In the genomic region with DNA sequence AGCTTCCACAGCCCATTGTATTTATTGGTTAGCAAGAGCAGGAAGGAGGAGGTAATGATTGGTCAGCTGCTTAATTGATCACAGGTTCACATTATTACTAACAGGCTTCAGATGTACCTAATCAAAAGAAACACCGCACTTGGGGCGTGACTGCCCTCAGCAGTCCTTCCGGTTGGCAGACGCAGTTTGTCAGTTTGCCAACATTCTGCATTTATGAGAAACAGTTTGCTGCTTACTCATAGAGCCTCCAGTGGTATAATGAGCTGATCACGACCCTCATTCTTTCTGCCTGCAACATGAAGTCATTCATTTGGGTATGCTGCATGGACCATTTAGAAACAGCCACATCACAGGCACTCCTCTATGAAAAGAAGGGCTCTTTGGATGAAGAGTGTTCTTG, we compare ENCODE assay signal across 17 cellular contexts. TPM values are rescaled to one million over a fixed set of nuclear protein-coding genes. Genes with fewer than 3 reads are reported as not detected.
A peak's percentile ranks its signal among the peaks of the same experiment; 100 is the strongest.
DNase-seq lines count a peak whose midpoint lies in the region; ATAC-seq and TF ChIP-seq lines count a peak whose summit lies in the region.
"Had no signal": no experiment of that assay in that cellular context is flagged by ENCODE, and none has a peak within 500 bp of the region (broad histone marks: within the 10 kb centered on the region; RNA-seq: fewer than 3 reads in every experiment).

No MANE protein-coding gene starts in this region.

- H3K27me3 Mint-ChIP-seq in activated T-helper 17 cell treated with anti-CD3 and anti-CD28 coated beads, Interleukin-2, amount 50 U/mL, for 72 hours: peaks cover 8% of the 10 kb centered on the region
- H3K27me3 Mint-ChIP-seq: activated CD4-positive, alpha-beta T cell treated with anti-CD3 and anti-CD28 coated beads, Interleukin-2, amount 10 ng/mL, durations not matched to agents 7 days and 5 days had no signal

- H4K20me1 ChIP-seq in Karpas-422 (ENCODE audit: insufficient read depth, low read depth, low read length): no peaks in the 10 kb centered on the region

- H3K9me3 Mint-ChIP-seq in activated T-helper 17 cell treated with anti-CD3 and anti-CD28 coated beads, Interleukin-2, amount 50 U/mL, for 72 hours: no peaks in the 10 kb centered on the region
- H3K9me3 Mint-ChIP-seq: activated CD4-positive, alpha-beta T cell treated with anti-CD3 and anti-CD28 coated beads, Interleukin-2, amount 10 ng/mL, durations not matched to agents 7 days and 5 days; activated T-helper 1 cell treated with anti-CD3 and anti-CD28 coated beads, Interleukin-12 subunit alpha, Interleukin-12 subunit beta, Interleukin-2, Interleukin-4 antibody, amounts not matched to agents 30 ng/mL and 10 ng/mL and 1 ng/mL, durations not matched to agents 14 hours and 24 hours and 36 hours; nephron; T-helper 1 cell treated with Interleukin-12 subunit alpha and Interleukin-12 subunit beta and Interleukin-4 antibody, amounts not matched to agents 30 μg/mL and 1 μg/mL, for 36 hours had no signal

- DNase-seq in AG20443 (ENCODE audit: low spot score): peak; percentile 14
- DNase-seq in HFF-Myc (ENCODE audit: extremely low read depth, low read depth): peak; percentile 77
- DNase-seq in SK-N-MC (ENCODE audit: low read depth, low spot score): peak; percentile 63
- DNase-seq in foreskin fibroblast: peak; percentile 52 to 85
- DNase-seq in DMS153 (lab: John Stamatoyannopoulos, UW): no peak
- no peak for DNase-seq in Karpas-422
- DNase-seq: activated CD4-positive, alpha-beta T cell treated with anti-CD3 and anti-CD28 coated beads, Interleukin-2, amount 10 ng/mL, durations not matched to agents 7 days and 5 days; GF-D8; HCEC 1CT; lower lobe of right lung; NCI-H1694 had no signal

- H3K4me2 ChIP-seq in Karpas-422 (ENCODE audit: low read depth, low read length, poor library complexity, severe bottlenecking): no peak overlapping the region

- no peaks in the 10 kb centered on the region for H3K36me3 Mint-ChIP-seq in activated T-helper 17 cell treated with anti-CD3 and anti-CD28 coated beads, Interleukin-2, amount 50 U/mL, for 72 hours (ENCODE audit: low read depth)

- no peaks in the 10 kb centered on the region for H3K4me1 Mint-ChIP-seq in activated T-helper 17 cell treated with anti-CD3 and anti-CD28 coated beads, Interleukin-2, amount 50 U/mL, for 72 hours
- H3K4me1 Mint-ChIP-seq: activated CD4-positive, alpha-beta T cell treated with anti-CD3 and anti-CD28 coated beads, Interleukin-2, amount 10 ng/mL, durations not matched to agents 7 days and 5 days; nephron had no signal

- peak overlapping the region; percentile 58 for H3K9ac ChIP-seq in SK-N-MC (ENCODE audit: insufficient read length)
- H3K9ac ChIP-seq in Karpas-422 (ENCODE audit: low read length): no peak overlapping the region

- H3K9me3 ChIP-seq in SK-N-MC (ENCODE audit: low read depth, low read length) (no peaks in the 10 kb centered on the region), Karpas-422 (ENCODE audit: low read length) (no peaks in the 10 kb centered on the region)
- H3K9me3 ChIP-seq: lower lobe of right lung had no signal

- H3K27me3 ChIP-seq in Karpas-422 (ENCODE audit: low read length): no peaks in the 10 kb centered on the region

- no peak for ATAC-seq in HG02938 (IDR thresholded peaks at IDR 0.05; ENCODE audit: unreplicated experiment)
- no peak for ATAC-seq in activated T-helper 17 cell treated with anti-CD3 and anti-CD28 coated beads, Interleukin-2, amount 50 U/mL, for 72 hours (replicated peaks)
- ATAC-seq: lower lobe of right lung had no signal

- H3K79me2 ChIP-seq in Karpas-422 (ENCODE audit: low read length): no peaks in the 10 kb centered on the region

- no peak overlapping the region for H3K27ac Mint-ChIP-seq in activated T-helper 17 cell treated with anti-CD3 and anti-CD28 coated beads, Interleukin-2, amount 50 U/mL, for 72 hours
- H3K27ac Mint-ChIP-seq: activated CD4-positive, alpha-beta T cell treated with anti-CD3 and anti-CD28 coated beads, Interleukin-2, amount 10 ng/mL, durations not matched to agents 7 days and 5 days; activated T-helper 1 cell treated with anti-CD3 and anti-CD28 coated beads, Interleukin-12 subunit alpha, Interleukin-12 subunit beta, Interleukin-2, Interleukin-4 antibody, amounts not matched to agents 30 ng/mL and 10 ng/mL and 1 ng/mL, durations not matched to agents 14 hours and 24 hours and 36 hours; nephron; T-helper 1 cell treated with Interleukin-12 subunit alpha and Interleukin-12 subunit beta and Interleukin-4 antibody, amounts not matched to agents 30 μg/mL and 1 μg/mL, for 36 hours had no signal

- H3K4me3 Mint-ChIP-seq in activated T-helper 17 cell treated with anti-CD3 and anti-CD28 coated beads, Interleukin-2, amount 50 U/mL, for 72 hours: no peak overlapping the region
- H3K4me3 Mint-ChIP-seq: activated CD4-positive, alpha-beta T cell treated with anti-CD3 and anti-CD28 coated beads, Interleukin-2, amount 10 ng/mL, durations not matched to agents 7 days and 5 days; activated T-helper 1 cell treated with anti-CD3 and anti-CD28 coated beads, Interleukin-12 subunit alpha, Interleukin-12 subunit beta, Interleukin-2, Interleukin-4 antibody, amounts not matched to agents 30 ng/mL and 10 ng/mL and 1 ng/mL, durations not matched to agents 14 hours and 24 hours and 36 hours; nephron; T-helper 1 cell treated with Interleukin-12 subunit alpha and Interleukin-12 subunit beta and Interleukin-4 antibody, amounts not matched to agents 30 μg/mL and 1 μg/mL, for 36 hours had no signal

- H3K36me3 ChIP-seq in SK-N-MC (ENCODE audit: insufficient read depth, low read length) (no peaks in the 10 kb centered on the region), Karpas-422 (ENCODE audit: insufficient read depth, low read length) (no peaks in the 10 kb centered on the region)
- H3K36me3 ChIP-seq: lower lobe of right lung had no signal

- H3K4me3 ChIP-seq in HFF-Myc (replicated peaks; ENCODE audit: low read depth, low read length) (no peak overlapping the region), SK-N-MC (peak overlapping the region; percentile 71), foreskin fibroblast (ENCODE audit: low read depth in 1 of 2, low read length in 2 of 2) (peak overlapping the region in 1 of 2 donors; percentile 3), Karpas-422 (ENCODE audit: low read length) (no peak overlapping the region)
- H3K4me3 ChIP-seq: lower lobe of right lung had no signal

- no peaks in the 10 kb centered on the region for H3K4me1 ChIP-seq in Karpas-422 (ENCODE audit: low read length)
- H3K4me1 ChIP-seq: lower lobe of right lung had no signal

- TF ChIP-seq CTCF in HFF-Myc (IDR thresholded peaks at IDR 0.05; ENCODE audit: low read depth, low read length, missing control alignments) (no peak), foreskin fibroblast (IDR thresholded peaks at IDR 0.05; ENCODE audit: low read depth, low read length) (no peak)

- no peaks in the 10 kb centered on the region for H3K9me2 ChIP-seq in Karpas-422 (replicated peaks; ENCODE audit: insufficient read depth, low read length)

- no peak overlapping the region for H2AFZ ChIP-seq in Karpas-422 (ENCODE audit: low read length)

- H3K27ac ChIP-seq in SK-N-MC (peak overlapping the region; percentile 87), Karpas-422 (ENCODE audit: low read length) (no peak overlapping the region)
- H3K27ac ChIP-seq: epithelial cell of prostate, lower lobe of right lung had no signal

RNA-seq across cellular contexts. Expression of a gene that starts 42.5 kb away (rescaled TPM):
- total RNA-seq in Karpas-422 (2014; rRNA removed; shearing (Covaris generic); ENCODE audit: low replicate concordance): 0.22 and 0.65 TPM in 2 replicates
- not detected for total RNA-seq in activated T-helper 17 cell treated with anti-CD3 and anti-CD28 coated beads, Interleukin-2, amount 50 U/mL, for 72 hours
- total RNA-seq: activated CD4-positive, alpha-beta T cell treated with anti-CD3 and anti-CD28 coated beads, Interleukin-2, amount 10 ng/mL, durations not matched to agents 7 days and 5 days; activated T-helper 1 cell treated with anti-CD3 and anti-CD28 coated beads, Interleukin-12 subunit alpha, Interleukin-12 subunit beta, Interleukin-2, Interleukin-4 antibody, amounts not matched to agents 30 ng/mL and 10 ng/mL and 1 ng/mL, durations not matched to agents 14 hours and 24 hours and 36 hours had no signal

Comparison
In these comparisons a context has a peak if more than half of its experiments do, and no peak if none do; other contexts are left out.
1. DNase-seq: peak in AG20443 (single experiment), HFF-Myc (single experiment), SK-N-MC (single experiment) and foreskin fibroblast (2 of 2); none in DMS153 (single experiment) and Karpas-422 (single experiment).